In genomic region chr6:127119361-127120108, GRCh38 we compare ENCODE assay signal across 1 cellular context.
TF ChIP-seq lines count a peak whose summit lies in the region.

No MANE protein-coding gene starts in this region.

TF ChIP-seq in SK-N-SH treated with all-trans-retinoic acid at 6 μM for 48 hours, 23 proteins besides CTCF, POLR2A, EP300 and RAD21 (continued from another document):
- no peak for TF ChIP-seq PATZ1 (CRISPR knock-in tag; IDR thresholded peaks at IDR 0.05; ENCODE audit: borderline replicate concordance)
